Comparison of ENCODE assay signal across 8 cellular contexts in genomic region chr6:28587011-28587745, GRCh38.
A peak's percentile ranks its signal among the peaks of the same experiment; 100 is the strongest.
DNase-seq lines count a peak whose midpoint lies in the region; ATAC-seq and TF ChIP-seq lines count a peak whose summit lies in the region.

No MANE protein-coding gene starts in this region.

- peak in 1 of 2 donors; percentile 7 for TF ChIP-seq EP300 in tibial nerve (IDR thresholded peaks at IDR 0.05)

- H3K36me3 ChIP-seq in NT2/D1 (ENCODE audit: insufficient read depth, insufficient read length, low read length) (no peaks in the 10 kb centered on the region), osteoblast (ENCODE audit: insufficient read depth, low read length) (no peaks in the 10 kb centered on the region), tibial nerve (no peaks in the 10 kb centered on the region)

- TF ChIP-seq CTCF in foreskin keratinocyte (conservative IDR thresholded peaks at IDR 0.05) (no peak), osteoblast (IDR thresholded peaks at IDR 0.05; ENCODE audit: extremely low read depth, low read depth, low read length) (no peak), tibial nerve (IDR thresholded peaks at IDR 0.05) (no peak)

- H3K4me3 ChIP-seq in NT2/D1 (ENCODE audit: insufficient read length, low read depth), result peak overlapping the region; percentile 78
- H3K4me3 ChIP-seq in osteoblast (ENCODE audit: insufficient read depth, low read length), result peak overlapping the region; percentile 76
- H3K4me3 ChIP-seq in tibial nerve, result peak overlapping the region; percentile 29 to 65 (median 44)

- WGBS in tibial nerve, 2 donors, result 1 to 2% methylated on average over 32 to 40 of the region's 40 CpGs

- no peak for TF ChIP-seq POLR2A in tibial nerve (IDR thresholded peaks at IDR 0.05)

- H3K4me1 ChIP-seq in NT2/D1 (ENCODE audit: insufficient read depth, insufficient read length) (no peaks in the 10 kb centered on the region), foreskin keratinocyte (peaks cover 7% of the 10 kb centered on the region), osteoblast (ENCODE audit: insufficient read depth, low read length) (peaks cover 8% of the 10 kb centered on the region), tibial nerve (peaks cover 0 to 24% (median 0%) of the 10 kb centered on the region in 4 donors)

- H3K27ac ChIP-seq in foreskin keratinocyte, result peak overlapping the region; percentile 80
- H3K27ac ChIP-seq in osteoblast (ENCODE audit: low read depth, low read length), result no peak overlapping the region
- peak overlapping the region in 1 of 4 donors; percentile 11 for H3K27ac ChIP-seq in tibial nerve

- DNase-seq in ACHN (peak; percentile 40), NT2/D1 (ENCODE audit: low read depth, low spot score) (peak; percentile 47), foreskin keratinocyte (peak; percentile 79 to 88), osteoblast (ENCODE audit: insufficient read length, low spot score, missing footprints) (peak; percentile 76), tibial nerve (ENCODE audit: low spot score in 2 of 2) (no peak)
- DNase-seq in activated T-helper 1 cell treated with anti-CD3 and anti-CD28 coated beads, Interleukin-2, amount 50 U/mL, for 16 hours (ENCODE audit: low read depth in 1 of 2, low spot score in 1 of 2), result peak; percentile 22 to 38

- no peaks in the 10 kb centered on the region for H3K9me3 ChIP-seq in NT2/D1 (ENCODE audit: insufficient read depth, low read length)
- no peaks in the 10 kb centered on the region for H3K9me3 ChIP-seq in osteoblast (ENCODE audit: low read depth, low read length)
- no peaks in the 10 kb centered on the region for H3K9me3 ChIP-seq in tibial nerve

- H3K27me3 ChIP-seq in NT2/D1 (ENCODE audit: insufficient read depth, insufficient read length) (peaks cover 6% of the 10 kb centered on the region), foreskin keratinocyte (peaks cover 8% of the 10 kb centered on the region), osteoblast (ENCODE audit: insufficient read depth, low read length) (no peaks in the 10 kb centered on the region), tibial nerve (peaks cover 0 to 44% of the 10 kb centered on the region in 2 donors)

- peak overlapping the region; percentile 91 for H3K4me2 ChIP-seq in osteoblast (ENCODE audit: insufficient read depth, low read length)

- ATAC-seq in GM19035 (IDR thresholded peaks at IDR 0.05; ENCODE audit: unreplicated experiment), result peak; percentile 91
- peak; percentile 45 for ATAC-seq in HG03378 (IDR thresholded peaks at IDR 0.05; ENCODE audit: unreplicated experiment)
- peak; percentile 81 for ATAC-seq in foreskin keratinocyte

- in situ Hi-C loops in ACHN (cut with HindIII; ENCODE audit: low pct_ligation_motif_present, low pct_unique_long_range_greater_than_20kb, low sequenced_read_pairs), result no loop called here

- H4K20me1 ChIP-seq in osteoblast (ENCODE audit: insufficient read depth, low read length), result no peaks in the 10 kb centered on the region

- peak overlapping the region; percentile 96 for H2AFZ ChIP-seq in osteoblast (ENCODE audit: low read length)

- H3K79me2 ChIP-seq in osteoblast (ENCODE audit: insufficient read depth, low read length), result no peaks in the 10 kb centered on the region

- H3K9ac ChIP-seq in NT2/D1 (ENCODE audit: insufficient read length, low read depth), result peak overlapping the region; percentile 92

Comparison
In these comparisons a context has a peak if more than half of its experiments do, and no peak if none do; other contexts are left out.
1. DNase-seq: peak in ACHN (single experiment), NT2/D1 (single experiment), activated T-helper 1 cell treated with anti-CD3 and anti-CD28 coated beads, Interleukin-2, amount 50 U/mL, for 16 hours (2 of 2), foreskin keratinocyte (2 of 2) and osteoblast (single experiment); none in tibial nerve (0 of 2).
2. Peak in every context shown above with its lines, with median percentiles within 50 percentile points of each other: ATAC-seq and H3K4me3 ChIP-seq.